Comparison of ENCODE assay signal across 20 cellular contexts in the genomic region with DNA sequence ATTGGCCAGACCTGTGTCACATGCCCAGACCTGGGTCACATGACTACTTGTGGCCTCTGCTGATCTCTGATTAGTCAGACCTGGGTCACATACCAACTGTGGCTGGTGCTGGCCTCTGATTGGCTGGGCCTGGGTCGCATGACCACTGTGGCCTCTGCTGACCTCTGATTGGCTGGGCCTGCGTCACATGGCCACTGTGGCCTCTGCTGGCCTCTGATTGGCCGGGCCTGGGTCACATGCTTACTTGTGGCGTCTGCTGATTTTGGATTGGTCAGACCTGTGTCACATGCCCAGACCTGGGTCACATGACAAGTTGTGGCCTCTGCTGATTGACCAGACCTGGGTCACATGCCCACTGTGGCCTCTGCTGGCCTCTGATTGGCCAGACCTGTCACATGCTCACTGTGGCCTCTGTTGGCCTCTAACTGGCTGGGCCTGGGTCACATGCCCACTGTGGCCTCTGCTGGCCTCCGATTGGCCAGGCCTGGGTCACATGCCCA.
DNase-seq lines count a peak whose midpoint lies in the region; ATAC-seq and TF ChIP-seq lines count a peak whose summit lies in the region.
"Had no signal": no experiment of that assay in that cellular context is flagged by ENCODE, and none has a peak within 500 bp of the region (broad histone marks: within the 10 kb centered on the region; RNA-seq: fewer than 3 reads in every experiment).

No MANE protein-coding gene starts in this region.

- H3K27ac ChIP-seq in PC-3 (ENCODE audit: low read length) (no peak overlapping the region), thyroid gland (no peak overlapping the region)

- no peaks in the 10 kb centered on the region for H3K4me1 ChIP-seq in PC-3 (ENCODE audit: insufficient read depth, low read length)
- H3K4me1 ChIP-seq in thyroid gland: no peaks in the 10 kb centered on the region
- H3K4me1 ChIP-seq: BE2C had no signal

- 0 out of 2 replicates have a peak, but pooled peaks cover 8% of the 10 kb centered on the region for H3K27me3 ChIP-seq in PC-3 (ENCODE audit: low read length)
- no peaks in the 10 kb centered on the region for H3K27me3 ChIP-seq in thyroid gland
- H3K27me3 ChIP-seq: BE2C had no signal

- CTCF ChIA-PET in PC-3 (lab: Charles Lee): no interaction called here

- no TSS peak for BruUV-seq in PC-3 (replicated peaks; lab: Mats Ljungman, UMichigan)

- H3K4me3 ChIP-seq in GM12864 (ENCODE audit: low read depth, low read length) (no peak overlapping the region), PC-3 (ENCODE audit: low read length) (no peak overlapping the region), thyroid gland (replicated peaks in 1 of 3) (no peak overlapping the region)

- no peak overlapping the region for H3K27ac Mint-ChIP-seq in activated T-helper 2 cell treated with anti-CD3 and anti-CD28 coated beads, Interferon-gamma antibody, Interleukin-2, Interleukin-4, amounts not matched to agents 10 μg/mL and 5 μg/mL and 100 μg/mL, durations not matched to agents 14 hours and 24 hours and 36 hours
- H3K27ac Mint-ChIP-seq: CD4-positive, alpha-beta T cell; H9; T-helper 1 cell treated with Interleukin-12 subunit alpha and Interleukin-12 subunit beta and Interleukin-4 antibody, amounts not matched to agents 30 μg/mL and 1 μg/mL, for 36 hours had no signal

- H3K9me3 ChIP-seq in PC-3 (ENCODE audit: low read length) (peaks cover 10% of the 10 kb centered on the region; the same call in 1 of the 2 replicates), thyroid gland (no peaks in the 10 kb centered on the region)
- H3K9me3 ChIP-seq: BE2C had no signal

- DNase-seq in GM12864 (ENCODE audit: low read depth) (peak; percentile 24), RPMI7951 (ENCODE audit: low read depth) (peak; percentile 1), erythroblast (lab: John Stamatoyannopoulos, UW) (peak; percentile 3 to 23), PC-3 (no peak), thyroid gland (no peak), NCI-H146 treated with DMSO at 0.1 percent for 48 hours (lab: John Stamatoyannopoulos, UW; ENCODE audit: unreplicated experiment) (no peak)
- no peak for DNase-seq in activated T-helper 2 cell treated with anti-CD3 and anti-CD28 coated beads, Interferon-gamma antibody, Interleukin-2, Interleukin-4, amounts not matched to agents 10 μg/mL and 5 μg/mL and 100 μg/mL, durations not matched to agents 14 hours and 24 hours and 36 hours (ENCODE audit: low spot score)
- DNase-seq: BE2C; Calu3; CD4-positive, alpha-beta T cell; H9; IMR-90; NCI-H1417; NCI-H2029 treated with DMSO at 0.1 percent for 48 hours; NCI-H2171 treated with DMSO at 0.1 percent for 48 hours; NCI-H748 treated with DMSO at 0.1 percent for 48 hours; SHP77 treated with DMSO at 0.1 percent for 48 hours had no signal

- no peaks in the 10 kb centered on the region for H3K79me2 ChIP-seq in PC-3 (ENCODE audit: low read length)

- no peak overlapping the region for H3K4me2 ChIP-seq in PC-3 (ENCODE audit: low read length)

- WGBS in thyroid gland, 2 donors: 93 to 97% methylated on average over 2 to 3 of the region's 5 CpGs

- no peak overlapping the region for H2AFZ ChIP-seq in PC-3 (ENCODE audit: low read length)

- TF ChIP-seq POLR2A in erythroblast (IDR thresholded peaks at IDR 0.05; ENCODE audit: low read length) (no peak), thyroid gland (IDR thresholded peaks at IDR 0.05) (no peak)

- H3F3A ChIP-seq in PC-3 (ENCODE audit: low read length, unreplicated experiment): no peaks in the 10 kb centered on the region

- peaks cover 24% of the 10 kb centered on the region for H3K9me3 Mint-ChIP-seq in activated T-helper 2 cell treated with anti-CD3 and anti-CD28 coated beads, Interferon-gamma antibody, Interleukin-2, Interleukin-4, amounts not matched to agents 10 μg/mL and 5 μg/mL and 100 μg/mL, durations not matched to agents 14 hours and 24 hours and 36 hours
- H3K9me3 Mint-ChIP-seq: CD4-positive, alpha-beta T cell had no signal

- no peaks in the 10 kb centered on the region for H4K20me1 ChIP-seq in PC-3 (ENCODE audit: low read length)

- H3K9me2 ChIP-seq in PC-3 (replicated peaks; ENCODE audit: low read length): no peaks in the 10 kb centered on the region

- peak; percentile 34 for ATAC-seq in GM18909 (IDR thresholded peaks at IDR 0.05; ENCODE audit: poor library complexity, unreplicated experiment)
- no peak for ATAC-seq in PC-3
- ATAC-seq: Panc1 had no signal

- H3K27me3 Mint-ChIP-seq in activated T-helper 2 cell treated with anti-CD3 and anti-CD28 coated beads, Interferon-gamma antibody, Interleukin-2, Interleukin-4, amounts not matched to agents 10 μg/mL and 5 μg/mL and 100 μg/mL, durations not matched to agents 14 hours and 24 hours and 36 hours (ENCODE audit: low read depth): no peaks in the 10 kb centered on the region
- H3K27me3 Mint-ChIP-seq: CD4-positive, alpha-beta T cell had no signal

- H3K36me3 Mint-ChIP-seq in activated T-helper 2 cell treated with anti-CD3 and anti-CD28 coated beads, Interferon-gamma antibody, Interleukin-2, Interleukin-4, amounts not matched to agents 10 μg/mL and 5 μg/mL and 100 μg/mL, durations not matched to agents 14 hours and 24 hours and 36 hours (ENCODE audit: low read depth): no peaks in the 10 kb centered on the region

- POLR2A ChIA-PET in PC-3 (lab: Charles Lee; ENCODE audit: unreplicated experiment): no interaction called here

- no peak overlapping the region for H3K9ac ChIP-seq in PC-3 (ENCODE audit: low read length)

- no peak overlapping the region for H3K4me3 Mint-ChIP-seq in activated T-helper 2 cell treated with anti-CD3 and anti-CD28 coated beads, Interferon-gamma antibody, Interleukin-2, Interleukin-4, amounts not matched to agents 10 μg/mL and 5 μg/mL and 100 μg/mL, durations not matched to agents 14 hours and 24 hours and 36 hours (ENCODE audit: low read depth)
- H3K4me3 Mint-ChIP-seq: CD4-positive, alpha-beta T cell; H9; T-helper 1 cell treated with Interleukin-12 subunit alpha and Interleukin-12 subunit beta and Interleukin-4 antibody, amounts not matched to agents 30 μg/mL and 1 μg/mL, for 36 hours had no signal

- no peaks in the 10 kb centered on the region for H3K36me3 ChIP-seq in PC-3 (ENCODE audit: low read depth, low read length)
- H3K36me3 ChIP-seq in thyroid gland: no peaks in the 10 kb centered on the region
- H3K36me3 ChIP-seq: BE2C had no signal

- TF ChIP-seq CTCF in GM12864 (IDR thresholded peaks at IDR 0.05; ENCODE audit: low read depth, low read length, missing control alignments) (no peak), PC-3 (conservative IDR thresholded peaks at IDR 0.05; ENCODE audit: low read depth, low read length) (no peak), thyroid gland (IDR thresholded peaks at IDR 0.05) (no peak)

- intact Hi-C loops in PC-3 (cut with micrococcal nuclease): no loop called here
- intact Hi-C loops in thyroid gland (cut with DNase I): no loop called here
- intact Hi-C loops in activated T-helper 2 cell treated with anti-CD3 and anti-CD28 coated beads, Interferon-gamma antibody, Interleukin-2, Interleukin-4, amounts not matched to agents 10 μg/mL and 5 μg/mL and 100 μg/mL, durations not matched to agents 14 hours and 24 hours and 36 hours (cut with micrococcal nuclease): no loop called here

- H3K4me1 Mint-ChIP-seq in activated T-helper 2 cell treated with anti-CD3 and anti-CD28 coated beads, Interferon-gamma antibody, Interleukin-2, Interleukin-4, amounts not matched to agents 10 μg/mL and 5 μg/mL and 100 μg/mL, durations not matched to agents 14 hours and 24 hours and 36 hours (ENCODE audit: low read depth): peaks cover 4% of the 10 kb centered on the region

Comparison
In these comparisons a context has a peak if more than half of its experiments do, and no peak if none do; other contexts are left out.
1. DNase-seq: peak in GM12864 (single experiment), RPMI7951 (single experiment) and erythroblast (2 of 2); none in PC-3 (single experiment), thyroid gland (0 of 2), activated T-helper 2 cell treated with anti-CD3 and anti-CD28 coated beads, Interferon-gamma antibody, Interleukin-2, Interleukin-4, amounts not matched to agents 10 μg/mL and 5 μg/mL and 100 μg/mL, durations not matched to agents 14 hours and 24 hours and 36 hours (single experiment) and NCI-H146 treated with DMSO at 0.1 percent for 48 hours (single experiment).